In the genomic region with DNA sequence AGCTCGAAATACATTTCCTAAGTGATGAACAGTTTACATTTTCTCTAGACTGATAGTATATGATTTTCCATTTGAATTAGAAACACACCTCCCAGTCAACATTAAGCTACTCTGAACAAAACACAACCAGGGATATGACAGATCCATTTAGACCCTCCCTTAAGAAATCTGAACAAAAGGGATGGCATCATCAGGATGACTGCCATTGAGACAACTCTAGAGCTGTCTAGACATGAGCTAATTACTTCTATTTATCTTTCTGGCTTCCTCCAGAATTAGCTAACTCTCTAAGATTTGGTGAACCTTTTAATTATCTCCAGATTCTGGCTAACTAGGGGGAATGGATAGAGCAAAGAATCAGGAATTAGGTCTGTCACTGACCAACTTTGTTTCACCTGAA, we compare ENCODE assay signal across 27 cellular contexts.
"Had no signal": no experiment of that assay in that cellular context is flagged by ENCODE, and none has a peak within 500 bp of the region (broad histone marks: within the 10 kb centered on the region; RNA-seq: fewer than 3 reads in every experiment).

No MANE protein-coding gene starts in this region.

- H3K27me3 ChIP-seq: ascending aorta, body of pancreas, breast epithelium, Peyer's patch, SJSA1 had no signal

- H3K4me3 ChIP-seq: ascending aorta, body of pancreas, breast epithelium, Peyer's patch, SJSA1 had no signal

- H3K4me2 ChIP-seq: SK-N-SH had no signal

- H3K9ac ChIP-seq: SK-N-SH had no signal

- H3K27ac ChIP-seq: ascending aorta, body of pancreas, breast epithelium, Peyer's patch, SJSA1 had no signal

- DNase-seq: activated CD4-positive, alpha-beta T cell treated with anti-CD3 and anti-CD28 coated beads, Interleukin-2, amount 10 ng/mL, durations not matched to agents 7 days and 5 days; activated CD4-positive, alpha-beta T cell treated with anti-CD3 and anti-CD28 coated beads, Interleukin-2, amount 50 U/mL, for 48 hours; activated CD8-positive, alpha-beta T cell treated with anti-CD3 and anti-CD28 coated beads, Interleukin-2, amount 10 ng/mL, durations not matched to agents 7 days and 5 days; activated gamma-delta T cell; activated naive CD4-positive, alpha-beta T cell treated with Interleukin-2 at 50 U/mL for 16 hours; activated naive CD8-positive, alpha-beta T cell treated with anti-CD3 and anti-CD28 coated beads, Interleukin-2, amount 10 ng/mL, durations not matched to agents 7 days and 5 days; activated T-cell treated with anti-CD3 and anti-CD28 coated beads, Interleukin-2, amount 50 U/mL, for 24 hours; amygdala; body of pancreas; caudate nucleus; cerebellar nuclear complex; NCI-H1092 treated with DMSO at 0.1 percent for 48 hours; NCI-H1417 treated with DMSO at 0.1 percent for 48 hours; NCI-H187 treated with DMSO at 0.1 percent for 48 hours; NCI-H2081; NCI-H345; NCI-H524 treated with DMSO at 0.1 percent for 48 hours; NCI-H748 treated with DMSO at 0.1 percent for 48 hours; NK-92 treated with Interleukin-12 subunit alpha and Interleukin-12 subunit beta, amount 100 ng/mL, for 24 hours; PC-3; Peyer's patch; RPMI8226; SHP77 treated with DMSO at 0.1 percent for 48 hours; SK-N-SH had no signal

- H3K4me1 ChIP-seq: ascending aorta, body of pancreas, breast epithelium, Peyer's patch had no signal

- H3K9me3 ChIP-seq: ascending aorta, body of pancreas, breast epithelium, Peyer's patch, SJSA1, SK-N-SH had no signal

- ATAC-seq: activated CD8-positive, alpha-beta T cell treated with anti-CD3 and anti-CD28 coated beads, Interleukin-2, amount 10 ng/mL, durations not matched to agents 7 days and 5 days; body of pancreas; PC-3 had no signal

- H3K36me3 ChIP-seq: ascending aorta, breast epithelium, Peyer's patch, SJSA1 had no signal
